ENCODE assay signal across 8 cellular contexts in genomic region chr2:204967199-204967995, GRCh38.
A peak's percentile ranks its signal among the peaks of the same experiment; 100 is the strongest.
DNase-seq lines count a peak whose midpoint lies in the region; TF ChIP-seq lines count a peak whose summit lies in the region.
"Had no signal": no experiment of that assay in that cellular context is flagged by ENCODE, and none has a peak within 500 bp of the region (broad histone marks: within the 10 kb centered on the region; RNA-seq: fewer than 3 reads in every experiment).

No MANE protein-coding gene starts in this region.

- peaks cover 5% of the 10 kb centered on the region for H3K36me3 Mint-ChIP-seq in HFFc6 (ENCODE audit: low read depth)

- H3K27me3 Mint-ChIP-seq in HFFc6 (ENCODE audit: insufficient read depth): no peaks in the 10 kb centered on the region

- peaks cover 6% of the 10 kb centered on the region; the same call in 1 of the 2 replicates for H3K4me1 Mint-ChIP-seq in HFFc6 (ENCODE audit: low read depth)

- no peak overlapping the region for H3K4me3 Mint-ChIP-seq in HFFc6

- TF ChIP-seq CTCF in HFFc6 (IDR thresholded peaks at IDR 0.05): no peak

- DNase-seq in NCI-H82 (lab: John Stamatoyannopoulos, UW) (peak; percentile 95), astrocyte of the hippocampus (ENCODE audit: low read depth, low spot score) (peak; percentile 58), DMS53 treated with DMSO at 0.1 percent for 48 hours (lab: John Stamatoyannopoulos, UW; ENCODE audit: unreplicated experiment) (no peak), AG08395 (ENCODE audit: low spot score) (no peak), HFFc6 (no peak)
- DNase-seq in activated CD4-positive, alpha-beta T cell treated with anti-CD3 and anti-CD28 coated beads for 4 hours: peak; percentile 15 to 38
- peak; percentile 0 to 47 (median 44) for DNase-seq in stimulated activated CD4-positive, alpha-beta T cell treated with anti-CD3 and anti-CD28 coated beads, TNF-alpha, amount 100 ng/mL, for 1 hour (ENCODE audit: low read depth in 3 of 3, low spot score in 1 of 3)
- DNase-seq: NCI-H187 had no signal

- no peak overlapping the region for H3K27ac Mint-ChIP-seq in HFFc6

- no peaks in the 10 kb centered on the region for H3K9me3 Mint-ChIP-seq in HFFc6

Comparison
In these comparisons a context has a peak if more than half of its experiments do, and no peak if none do; other contexts are left out.
1. DNase-seq: peak in NCI-H82 (single experiment), activated CD4-positive, alpha-beta T cell treated with anti-CD3 and anti-CD28 coated beads for 4 hours (2 of 2), astrocyte of the hippocampus (single experiment) and stimulated activated CD4-positive, alpha-beta T cell treated with anti-CD3 and anti-CD28 coated beads, TNF-alpha, amount 100 ng/mL, for 1 hour (3 of 3); none in DMS53 treated with DMSO at 0.1 percent for 48 hours (single experiment), AG08395 (single experiment) and HFFc6 (single experiment).